ENCODE assay signal across 8 cellular contexts in genomic region chr3:129211772-129212171, GRCh38. TPM values are rescaled to one million over a fixed set of nuclear protein-coding genes. Genes with fewer than 3 reads are reported as not detected.
A peak's percentile ranks its signal among the peaks of the same experiment; 100 is the strongest.
DNase-seq lines count a peak whose midpoint lies in the region; ATAC-seq and TF ChIP-seq lines count a peak whose summit lies in the region.

No MANE protein-coding gene starts in this region.

- no peak overlapping the region for H2AFZ ChIP-seq in osteoblast (ENCODE audit: low read length)

- no peaks in the 10 kb centered on the region for H3K4me1 Mint-ChIP-seq in activated naive CD4-positive, alpha-beta T cell treated with anti-CD3 and anti-CD28 coated beads for 36 hours (ENCODE audit: low read depth)
- H3K4me1 Mint-ChIP-seq in T-helper 17 cell: peaks cover 3% of the 10 kb centered on the region

- H3K36me3 ChIP-seq in osteoblast (ENCODE audit: insufficient read depth, low read length): no peaks in the 10 kb centered on the region

- H3K79me2 ChIP-seq in osteoblast (ENCODE audit: insufficient read depth, low read length): no peaks in the 10 kb centered on the region

- H3K27ac ChIP-seq in epithelial cell of prostate (peak overlapping the region; percentile 54), osteoblast (ENCODE audit: low read depth, low read length) (peak overlapping the region; percentile 22)

- no peak for ATAC-seq in T-helper 17 cell

- no peaks in the 10 kb centered on the region for H4K20me1 ChIP-seq in osteoblast (ENCODE audit: insufficient read depth, low read length)

- no peaks in the 10 kb centered on the region for H3K36me3 Mint-ChIP-seq in activated naive CD4-positive, alpha-beta T cell treated with anti-CD3 and anti-CD28 coated beads for 36 hours (ENCODE audit: low read depth)
- no peaks in the 10 kb centered on the region for H3K36me3 Mint-ChIP-seq in T-helper 17 cell (ENCODE audit: low read depth)

- peaks cover 11% of the 10 kb centered on the region for H3K4me1 ChIP-seq in osteoblast (ENCODE audit: insufficient read depth, low read length)

- intact Hi-C loops in activated naive CD4-positive, alpha-beta T cell treated with anti-CD3 and anti-CD28 coated beads for 36 hours (cut with micrococcal nuclease): no loop called here

- H3K9me3 Mint-ChIP-seq in activated naive CD4-positive, alpha-beta T cell treated with anti-CD3 and anti-CD28 coated beads for 36 hours: no peaks in the 10 kb centered on the region

- no peak overlapping the region for H3K4me3 Mint-ChIP-seq in activated naive CD4-positive, alpha-beta T cell treated with anti-CD3 and anti-CD28 coated beads for 36 hours
- no peak overlapping the region for H3K4me3 Mint-ChIP-seq in T-helper 17 cell

- peak overlapping the region; percentile 46 for H3K4me2 ChIP-seq in osteoblast (ENCODE audit: insufficient read depth, low read length)

- H3K9me3 ChIP-seq in osteoblast (ENCODE audit: low read depth, low read length) (no peaks in the 10 kb centered on the region), T-helper 17 cell (ENCODE audit: control insufficient read depth, low read length, poor library complexity, severe bottlenecking) (no peaks in the 10 kb centered on the region)

- H3K27ac Mint-ChIP-seq in activated naive CD4-positive, alpha-beta T cell treated with anti-CD3 and anti-CD28 coated beads for 36 hours: no peak overlapping the region
- no peak overlapping the region for H3K27ac Mint-ChIP-seq in T-helper 17 cell

- no peaks in the 10 kb centered on the region for H3K27me3 Mint-ChIP-seq in activated naive CD4-positive, alpha-beta T cell treated with anti-CD3 and anti-CD28 coated beads for 36 hours (ENCODE audit: low read depth)
- H3K27me3 Mint-ChIP-seq in T-helper 17 cell: peaks cover 6% of the 10 kb centered on the region

- H3K4me3 ChIP-seq in osteoblast (ENCODE audit: insufficient read depth, low read length): no peak overlapping the region

- CTCF ChIA-PET in activated naive CD4-positive, alpha-beta T cell treated with anti-CD3 and anti-CD28 coated beads for 36 hours (lab: Charles Lee): interaction anchor here (0.6 kb wide), 2 partner anchors 14 to 503 kb away, joined by 4 to 5 read pairs; no protein-coding TSS in a partner anchor

- H3K27me3 ChIP-seq in osteoblast (ENCODE audit: insufficient read depth, low read length): no peaks in the 10 kb centered on the region

- peak; percentile 94 for DNase-seq in DMS79 treated with DMSO at 0.1 percent for 48 hours (lab: John Stamatoyannopoulos, UW)
- peak; percentile 79 for DNase-seq in NCI-H460 (ENCODE audit: extremely low read depth, low read depth)
- peak; percentile 90 for DNase-seq in epithelial cell of prostate (ENCODE audit: low read depth, low spot score)
- DNase-seq in osteoblast (ENCODE audit: insufficient read length, low spot score, missing footprints): peak; percentile 91
- DNase-seq in UCSD-AML1 (lab: John Stamatoyannopoulos, UW; ENCODE audit: unreplicated experiment): no peak
- no peak for DNase-seq in middle frontal gyrus (ENCODE audit: extremely low spot score, low spot score)
- no peak for DNase-seq in activated naive CD4-positive, alpha-beta T cell treated with anti-CD3 and anti-CD28 coated beads for 36 hours
- no peak for DNase-seq in T-helper 17 cell

- no peak for TF ChIP-seq CTCF in osteoblast (IDR thresholded peaks at IDR 0.05; ENCODE audit: extremely low read depth, low read depth, low read length)

RNA-seq across cellular contexts. Expression of gene CNBP, which starts 28.1 kb away (rescaled TPM):
- total RNA-seq in NCI-H460 (2014; rRNA removed; shearing (Covaris generic)): 341 and 344 TPM in 2 replicates
- polyA plus RNA-seq in NCI-H460 (2014; cell fraction: nucleus; rRNA removed): 202 and 217 TPM in 2 replicates
- total RNA-seq in osteoblast: 215 and 233 TPM in 2 replicates
- 100 to 1,000 TPM; 490 to 500 TPM for total RNA-seq in activated naive CD4-positive, alpha-beta T cell treated with anti-CD3 and anti-CD28 coated beads for 36 hours
- 100 to 1,000 TPM; 253 to 276 TPM for total RNA-seq in T-helper 17 cell

RNA-seq across cellular contexts. Expression of gene COPG1, which starts 37.6 kb away (rescaled TPM):
- 127 and 134 TPM in 2 replicates for total RNA-seq in NCI-H460 (2014; rRNA removed; shearing (Covaris generic))
- polyA plus RNA-seq in NCI-H460 (2014; cell fraction: nucleus; rRNA removed): 68.4 and 93.9 TPM in 2 replicates
- total RNA-seq in osteoblast (297 and 305 TPM in 2 replicates), T-helper 17 cell (100 to 1,000 TPM; 101 to 102 TPM)
- 100 to 1,000 TPM; 125 to 128 TPM for total RNA-seq in activated naive CD4-positive, alpha-beta T cell treated with anti-CD3 and anti-CD28 coated beads for 36 hours

RNA-seq across cellular contexts. Expression of gene ISY1, which starts 50.9 kb away (rescaled TPM):
- total RNA-seq in NCI-H460 (2014; rRNA removed; shearing (Covaris generic)): 21.6 TPM in 2 replicates
- 10.9 and 20.2 TPM in 2 replicates for polyA plus RNA-seq in NCI-H460 (2014; cell fraction: nucleus; rRNA removed)
- total RNA-seq in osteoblast (29.0 and 31.8 TPM in 2 replicates), T-helper 17 cell (10 to 100 TPM; 39.0 TPM)
- 10 to 100 TPM; 56.8 to 65.4 TPM for total RNA-seq in activated naive CD4-positive, alpha-beta T cell treated with anti-CD3 and anti-CD28 coated beads for 36 hours

Comparison
In these comparisons a context has a peak if more than half of its experiments do, and no peak if none do; other contexts are left out.
1. DNase-seq: peak in DMS79 treated with DMSO at 0.1 percent for 48 hours (single experiment), NCI-H460 (single experiment), epithelial cell of prostate (single experiment) and osteoblast (single experiment); none in UCSD-AML1 (single experiment), middle frontal gyrus (single experiment), activated naive CD4-positive, alpha-beta T cell treated with anti-CD3 and anti-CD28 coated beads for 36 hours (single experiment) and T-helper 17 cell (0 of 3).